In the genomic region with DNA sequence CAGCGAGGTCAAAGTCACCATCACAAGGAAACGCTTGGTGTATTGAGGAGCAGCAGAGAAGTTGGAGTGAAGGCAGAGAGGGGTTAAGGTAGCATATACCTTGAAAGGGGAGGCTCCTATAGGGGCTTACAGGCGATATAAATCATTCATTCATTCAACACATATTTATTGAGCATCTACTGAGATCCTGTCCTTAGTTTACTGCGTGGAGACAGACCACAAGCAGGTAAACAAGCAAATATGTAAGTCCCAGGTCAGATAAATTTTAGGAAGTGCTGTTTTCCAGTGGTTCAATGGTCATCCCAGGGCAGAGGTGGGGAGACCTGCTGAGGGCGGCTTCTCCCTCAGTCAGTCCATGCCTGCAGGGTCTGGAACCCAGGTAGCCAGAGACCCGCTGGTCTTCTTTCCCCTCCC, we compare ENCODE assay signal across 8 cellular contexts. TPM values are rescaled to one million over a fixed set of nuclear protein-coding genes. Genes with fewer than 3 reads are reported as not detected.
DNase-seq lines count a peak whose midpoint lies in the region; ATAC-seq and TF ChIP-seq lines count a peak whose summit lies in the region.

No MANE protein-coding gene starts in this region.

- no peaks in the 10 kb centered on the region for H3K36me3 Mint-ChIP-seq in brain

- 41% methylated on average over 6 of the region's 6 CpGs for WGBS in right cardiac atrium

- no peak for TF ChIP-seq CTCF in brain (conservative IDR thresholded peaks at IDR 0.05)
- no peak for TF ChIP-seq CTCF in vagina (IDR thresholded peaks at IDR 0.05)

- no peak for TF ChIP-seq POLR2A in vagina (IDR thresholded peaks at IDR 0.05)

- intact Hi-C loops in right cardiac atrium (cut with DNase I): no loop called here
- intact Hi-C loops in left ventricle myocardium superior (cut with micrococcal nuclease): no loop called here
- intact Hi-C loops in vagina (cut with DNase I): no loop called here

- no peaks in the 10 kb centered on the region for H3K9me3 Mint-ChIP-seq in brain

- peak overlapping the region; percentile 62 for H3K9ac ChIP-seq in mucosa of stomach (ENCODE audit: low read length)

- no peak for ATAC-seq in right cardiac atrium
- no peak for ATAC-seq in left ventricle myocardium superior
- no peak for ATAC-seq in HG03571 (IDR thresholded peaks at IDR 0.05; ENCODE audit: unreplicated experiment)

- H3K4me1 Mint-ChIP-seq in brain: peaks cover 21% of the 10 kb centered on the region

- peak overlapping the region in 3 of 5 experiments; percentile 29 to 72 (median 63) for H3K27ac Mint-ChIP-seq in brain

- H3K27ac ChIP-seq in right cardiac atrium (ENCODE audit: low read length) (no peak overlapping the region), vagina (no peak overlapping the region)

- H3K27me3 ChIP-seq in right cardiac atrium (ENCODE audit: control insufficient read depth, insufficient read depth) (no peaks in the 10 kb centered on the region), mucosa of stomach (ENCODE audit: control insufficient read depth, insufficient read depth, low read length) (no peaks in the 10 kb centered on the region), vagina (no peaks in the 10 kb centered on the region)

- H3K9me3 ChIP-seq in right cardiac atrium (ENCODE audit: control insufficient read depth, low read length) (no peaks in the 10 kb centered on the region), mucosa of stomach (ENCODE audit: control insufficient read depth, low read length) (no peaks in the 10 kb centered on the region), vagina (no peaks in the 10 kb centered on the region)

- H3K4me3 Mint-ChIP-seq in brain: peak overlapping the region; percentile 76 to 86 (median 79)

- H3K27me3 Mint-ChIP-seq in brain: peaks cover 8% of the 10 kb centered on the region

- H3K4me1 ChIP-seq in right cardiac atrium (ENCODE audit: control insufficient read depth, insufficient read depth, low read length) (no peaks in the 10 kb centered on the region), mucosa of stomach (ENCODE audit: control insufficient read depth, insufficient read depth, low read length) (peaks cover 11% of the 10 kb centered on the region), vagina (peaks cover 18% of the 10 kb centered on the region)

- H3K4me3 ChIP-seq in right cardiac atrium (ENCODE audit: low read length) (peak overlapping the region; percentile 94), mucosa of stomach (ENCODE audit: low read length) (peak overlapping the region; percentile 31), vagina (peak overlapping the region; percentile 61 to 76)

- no peak for DNase-seq in right cardiac atrium
- DNase-seq in left ventricle myocardium superior: no peak
- DNase-seq in vagina (ENCODE audit: extremely low spot score in 2 of 2): no peak
- no peak for DNase-seq in SKM-1 (lab: John Stamatoyannopoulos, UW; ENCODE audit: unreplicated experiment)
- DNase-seq in HPDE6-E6E7 (ENCODE audit: extremely low spot score): no peak

- H3K36me3 ChIP-seq in mucosa of stomach (ENCODE audit: control insufficient read depth, insufficient read depth, low read length) (no peaks in the 10 kb centered on the region), vagina (no peaks in the 10 kb centered on the region)

RNA-seq across cellular contexts. Expression of a gene that starts 0.8 kb away (rescaled TPM):
- total RNA-seq in right cardiac atrium: under 1 TPM; 0.28 to 0.65 (median 0.59) TPM
- 0.52 TPM for polyA plus RNA-seq in right cardiac atrium
- total RNA-seq in left ventricle myocardium superior: 0.50 TPM
- polyA plus RNA-seq in brain (ENCODE audit: insufficient read depth, low read depth, low replicate concordance): 8.7 TPM
- total RNA-seq in vagina: 1.2 TPM

RNA-seq across cellular contexts. Expression of a gene that starts 18.2 kb away (rescaled TPM):
- 10 to 100 TPM; 36.2 to 44.8 (median 40.7) TPM for total RNA-seq in right cardiac atrium
- polyA plus RNA-seq in right cardiac atrium: 53.6 TPM
- 48.4 TPM for total RNA-seq in left ventricle myocardium superior
- 90.0 TPM for polyA plus RNA-seq in brain (ENCODE audit: insufficient read depth, low read depth, low replicate concordance)
- 28.7 TPM for total RNA-seq in vagina

RNA-seq across cellular contexts. Expression of a gene that starts 58.3 kb away (rescaled TPM):
- total RNA-seq in right cardiac atrium (100 to 1,000 TPM in 1 of 4 donors, 10 to 100 TPM in 3; 71.9 to 110 (median 84.3) TPM), left ventricle myocardium superior (65.7 TPM), vagina (57.9 TPM)
- polyA plus RNA-seq in right cardiac atrium (47.0 TPM), brain (ENCODE audit: insufficient read depth, low read depth, low replicate concordance) (235 TPM)

Comparison
In these comparisons a context has a peak if more than half of its experiments do, and no peak if none do; other contexts are left out.
1. H3K4me3 ChIP-seq: peak in every context shown above with its lines; median percentile 94 in right cardiac atrium; 68 in vagina; 31 in mucosa of stomach.